21 cellular contexts compared by ENCODE assay signal in the genomic region with DNA sequence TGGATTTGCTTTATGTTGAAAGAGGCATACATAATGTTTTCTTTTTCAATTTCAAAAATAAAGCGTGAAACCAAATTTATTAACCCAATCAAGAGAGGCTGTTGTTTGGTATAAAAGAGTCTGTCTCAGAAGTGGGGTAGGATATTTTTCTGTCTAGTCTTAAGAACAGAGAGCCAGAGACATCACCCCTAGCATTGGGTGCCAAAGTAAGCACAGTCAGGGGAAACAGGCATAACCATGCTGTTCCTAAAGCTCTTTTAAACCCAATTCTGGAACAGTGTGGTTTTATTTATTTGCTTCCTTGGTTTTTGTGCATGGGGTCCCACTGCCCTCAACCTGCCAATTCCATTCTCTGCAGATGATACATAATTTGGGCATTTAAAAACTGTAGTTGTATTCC.
"Had no signal": no experiment of that assay in that cellular context is flagged by ENCODE, and none has a peak within 500 bp of the region (broad histone marks: within the 10 kb centered on the region; RNA-seq: fewer than 3 reads in every experiment).

No MANE protein-coding gene starts in this region.

- H3K4me2 ChIP-seq: KMS-11 had no signal

- H3K36me3 ChIP-seq: breast epithelium had no signal

- H3K4me3 Mint-ChIP-seq: activated CD8-positive, alpha-beta memory T cell treated with anti-CD3 and anti-CD28 coated beads, Interleukin-2, amount 10 ng/mL, durations not matched to agents 7 days and 5 days; activated naive CD8-positive, alpha-beta T cell; activated T-cell treated with anti-CD3 and anti-CD28 coated beads, Interleukin-2, amount 50 U/mL, for 24 hours; activated T-helper 1 cell treated with anti-CD3 and anti-CD28 coated beads, Interleukin-12 subunit alpha, Interleukin-12 subunit beta, Interleukin-2, Interleukin-4 antibody, amounts not matched to agents 30 ng/mL and 10 ng/mL and 1 ng/mL, durations not matched to agents 14 hours and 24 hours and 36 hours had no signal

- H3K27ac ChIP-seq: breast epithelium, KMS-11, SK-N-MC, VCaP had no signal

- H3K9me3 ChIP-seq: breast epithelium had no signal

- H3K4me1 ChIP-seq: breast epithelium had no signal

- H3K27me3 Mint-ChIP-seq: activated CD8-positive, alpha-beta memory T cell treated with anti-CD3 and anti-CD28 coated beads, Interleukin-2, amount 10 ng/mL, durations not matched to agents 7 days and 5 days; activated naive CD8-positive, alpha-beta T cell; activated T-cell treated with anti-CD3 and anti-CD28 coated beads, Interleukin-2, amount 50 U/mL, for 24 hours had no signal

- H3K9ac ChIP-seq: KMS-11 had no signal

- H3K27me3 ChIP-seq: breast epithelium had no signal

- H3K9me3 Mint-ChIP-seq: activated T-cell treated with anti-CD3 and anti-CD28 coated beads, Interleukin-2, amount 50 U/mL, for 24 hours; activated T-helper 1 cell treated with anti-CD3 and anti-CD28 coated beads, Interleukin-12 subunit alpha, Interleukin-12 subunit beta, Interleukin-2, Interleukin-4 antibody, amounts not matched to agents 30 ng/mL and 10 ng/mL and 1 ng/mL, durations not matched to agents 14 hours and 24 hours and 36 hours had no signal

- H3K27ac Mint-ChIP-seq: activated CD8-positive, alpha-beta memory T cell treated with anti-CD3 and anti-CD28 coated beads, Interleukin-2, amount 10 ng/mL, durations not matched to agents 7 days and 5 days; activated naive CD8-positive, alpha-beta T cell had no signal

- ATAC-seq: activated CD8-positive, alpha-beta memory T cell treated with anti-CD3 and anti-CD28 coated beads, Interleukin-2, amount 10 ng/mL, durations not matched to agents 7 days and 5 days had no signal

- DNase-seq: activated CD4-positive, CD25-positive, alpha-beta regulatory T cell; activated CD8-positive, alpha-beta memory T cell treated with anti-CD3 and anti-CD28 coated beads, Interleukin-2, amount 10 ng/mL, durations not matched to agents 7 days and 5 days; activated effector memory CD4-positive, alpha-beta T cell treated with Interleukin-2 at 50 U/mL for 16 hours; activated naive CD4-positive, alpha-beta T cell; activated T-cell treated with anti-CD3 and anti-CD28 coated beads, Interleukin-2, amount 50 U/mL, for 24 hours; caudate nucleus; NCI-H1092; NCI-H1417; NCI-H1930; NCI-H2107; NCI-H2171 treated with DMSO at 0.1 percent for 48 hours; NCI-H226; NCI-H526; NCI-H82; T-helper 1 cell had no signal

- H3K4me3 ChIP-seq: breast epithelium, SK-N-MC had no signal
